In the genomic region with DNA sequence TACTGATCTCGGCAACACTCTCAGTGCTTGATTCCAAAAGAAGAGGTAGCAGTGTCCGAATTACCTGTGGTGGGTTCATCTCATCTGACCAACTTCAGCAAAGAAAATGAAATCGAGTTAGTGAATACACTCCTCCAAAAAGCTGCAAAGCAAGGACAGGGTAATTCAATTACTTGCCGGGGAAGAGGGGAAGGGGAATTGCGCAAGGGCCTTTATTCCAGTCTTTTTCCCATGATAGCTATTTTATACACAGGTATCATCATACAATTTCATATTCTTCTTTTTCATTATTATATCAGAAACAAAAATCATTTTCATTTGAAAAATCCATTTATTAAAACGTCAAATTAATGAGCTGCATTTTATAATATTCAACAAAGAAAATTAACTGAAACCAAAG, we compare ENCODE assay signal across 17 cellular contexts. TPM values are rescaled to one million over a fixed set of nuclear protein-coding genes. Genes with fewer than 3 reads are reported as not detected.
DNase-seq lines count a peak whose midpoint lies in the region; ATAC-seq, FAIRE-seq and TF ChIP-seq lines count a peak whose summit lies in the region.
"Had no signal": no experiment of that assay in that cellular context is flagged by ENCODE, and none has a peak within 500 bp of the region (broad histone marks: within the 10 kb centered on the region; RNA-seq: fewer than 3 reads in every experiment).

No MANE protein-coding gene starts in this region.

- no peak overlapping the region for H2AK5ac ChIP-seq in IMR-90 (ENCODE audit: low read depth, low read length)

- H3K9me1 ChIP-seq in IMR-90 (ENCODE audit: insufficient read depth, low read length) (peaks cover 6% of the 10 kb centered on the region), K562 (ENCODE audit: control insufficient read depth, insufficient read depth, low read length) (no peaks in the 10 kb centered on the region)

- H3K4me2 ChIP-seq in IMR-90 (ENCODE audit: low read depth, low read length) (no peak overlapping the region), K562 (ENCODE audit: insufficient read depth, low read length) (no peak overlapping the region)

- H3K9me3 ChIP-seq in IMR-90 (ENCODE audit: control insufficient read depth, insufficient read depth, low read length): no peaks in the 10 kb centered on the region
- no peaks in the 10 kb centered on the region for H3K9me3 ChIP-seq in K562 (replicated peaks; ENCODE audit: control insufficient read depth, insufficient read depth, low read depth, low read length)

- H3K4me3 Mint-ChIP-seq in activated CD8-positive, alpha-beta T cell treated with anti-CD3 and anti-CD28 coated beads for 36 hours: no peak overlapping the region
- H3K4me3 Mint-ChIP-seq: CD4-positive, alpha-beta memory T cell; H9 had no signal

- no peak overlapping the region for H4K91ac ChIP-seq in IMR-90 (ENCODE audit: insufficient read depth, low read depth, low read length)

- no peaks in the 10 kb centered on the region for H3K27me3 Mint-ChIP-seq in activated CD8-positive, alpha-beta T cell treated with anti-CD3 and anti-CD28 coated beads for 36 hours
- H3K27me3 Mint-ChIP-seq: CD4-positive, alpha-beta memory T cell had no signal

- 100% methylated on average over 1 of the region's 6 CpGs for WGBS in IMR-90 (ENCODE audit: extremely low coverage in 2 of 2, insufficient read length in 1 of 2), 2 experiments
- WGBS in K562 (ENCODE audit: insufficient coverage, low coverage, missing lambda C conversion rate): 92% methylated on average over 6 of the region's 6 CpGs

- H3K27ac Mint-ChIP-seq in activated CD8-positive, alpha-beta T cell treated with anti-CD3 and anti-CD28 coated beads for 36 hours: no peak overlapping the region
- H3K27ac Mint-ChIP-seq: H9 had no signal

- H3K36me3 ChIP-seq in IMR-90 (ENCODE audit: control insufficient read depth, insufficient read depth, low read length) (peaks cover 59% of the 10 kb centered on the region), K562 (ENCODE audit: control insufficient read depth, insufficient read depth, low read length) (peaks cover 99% of the 10 kb centered on the region)

- H3K4ac ChIP-seq in IMR-90 (ENCODE audit: low read depth, low read length): no peak overlapping the region

- no peak overlapping the region for H3K23ac ChIP-seq in IMR-90 (ENCODE audit: low read depth, low read length)

- no peak overlapping the region for H4K8ac ChIP-seq in IMR-90 (ENCODE audit: low read depth in 2 of 2, low read length in 2 of 2)

- no peak for FAIRE-seq in K562 (lab: Jason Lieb, UNC)
- FAIRE-seq: GM12892 had no signal

- H3K27me3 ChIP-seq in IMR-90 (ENCODE audit: control insufficient read depth, insufficient read depth, low read length) (no peaks in the 10 kb centered on the region), K562 (ENCODE audit: control insufficient read depth in 2 of 2, insufficient read depth in 2 of 2, low read length in 2 of 2) (no peaks in the 10 kb centered on the region)

- no peak overlapping the region for H3K14ac ChIP-seq in IMR-90 (replicated peaks; ENCODE audit: low read depth, low read length)

- no TSS peak for BruUV-seq in IMR-90 (replicated peaks; lab: Mats Ljungman, UMichigan)
- no TSS peak for BruUV-seq in K562 (replicated peaks; lab: Mats Ljungman, UMichigan)

- H3K4me1 ChIP-seq in IMR-90 (ENCODE audit: control insufficient read depth, insufficient read depth, low read length) (peaks cover 8% of the 10 kb centered on the region), K562 (replicated peaks in 1 of 2; ENCODE audit: control insufficient read depth in 2 of 2, insufficient read depth in 2 of 2, low read length in 2 of 2) (peaks cover 0 to 5% of the 10 kb centered on the region in 2 experiments; a peak in 2 of 5 replicates)

- in situ Hi-C loops in IMR-90 (cut with MboI; ENCODE audit: low sequenced_read_pairs): no loop called here
- in situ Hi-C loops in K562 (cut with MboI): no loop called here

- intact Hi-C loops in IMR-90 (cut with micrococcal nuclease) (no loop called here), K562 (cut with micrococcal nuclease) (no loop called here)
- intact Hi-C loops in activated CD8-positive, alpha-beta T cell treated with anti-CD3 and anti-CD28 coated beads for 36 hours (cut with micrococcal nuclease): no loop called here

- H3K27ac ChIP-seq in IMR-90 (ENCODE audit: insufficient read depth, low read length) (no peak overlapping the region), K562 (ENCODE audit: extremely low read depth, low read depth, low read length) (no peak overlapping the region)
- H3K27ac ChIP-seq: GM23248 had no signal

- no peak overlapping the region for H3K56ac ChIP-seq in IMR-90 (ENCODE audit: extremely low read depth, insufficient read depth, low read length)

- H3K4me1 Mint-ChIP-seq in activated CD8-positive, alpha-beta T cell treated with anti-CD3 and anti-CD28 coated beads for 36 hours (ENCODE audit: low read depth): peaks cover 23% of the 10 kb centered on the region
- H3K4me1 Mint-ChIP-seq: CD4-positive, alpha-beta memory T cell; H9 had no signal

- CTCF ChIA-PET in IMR-90 (lab: Yijun Ruan, JAX): interaction anchor here (0.6 kb wide), 1 partner anchor 14 kb away, joined by 4 read pairs; no protein-coding TSS in a partner anchor
- CTCF ChIA-PET in K562 (lab: Yijun Ruan, JAX; ENCODE audit: low intra/inter-chr PET ratio): no interaction called here
- CTCF ChIA-PET in activated CD8-positive, alpha-beta T cell treated with anti-CD3 and anti-CD28 coated beads for 36 hours (lab: Charles Lee): interaction anchor here (0.9 to 2.8 kb wide), 2 partner anchors 74 to 283 kb away, joined by 3 to 8 read pairs; no protein-coding TSS in a partner anchor

- dilution Hi-C loops in IMR-90 (cut with HindIII; ENCODE audit: low sequenced_read_pairs, unreplicated experiment): no loop called here

- H2AK9ac ChIP-seq in IMR-90 (replicated peaks; ENCODE audit: low read depth, low read length, poor library complexity): no peak overlapping the region

- TF ChIP-seq RAD21 in IMR-90 (IDR thresholded peaks at IDR 0.05; ENCODE audit: low read length) (no peak), Ishikawa (IDR thresholded peaks at IDR 0.05; ENCODE audit: low read depth) (no peak), K562 (CRISPR knock-in tag; conservative IDR thresholded peaks at IDR 0.05 in 1 of 2, IDR thresholded peaks at IDR 0.05 in 1 of 2) (no peak)

- peaks cover 76% of the 10 kb centered on the region for H3K36me3 Mint-ChIP-seq in activated CD8-positive, alpha-beta T cell treated with anti-CD3 and anti-CD28 coated beads for 36 hours (ENCODE audit: low read depth)

- H2BK5ac ChIP-seq in IMR-90 (ENCODE audit: low read depth, low read length, poor library complexity, severe bottlenecking): no peak overlapping the region

- TF ChIP-seq CTCF in IMR-90 (conservative IDR thresholded peaks at IDR 0.05; ENCODE audit: low read depth, low read length): no peak
- TF ChIP-seq CTCF in K562 (IDR thresholded peaks at IDR 0.05 in 2 of 3, conservative IDR thresholded peaks at IDR 0.05 in 1 of 3; ENCODE audit: insufficient read depth in 2 of 3, low read depth in 1 of 3, low read length in 3 of 3): no peak
- no peak for TF ChIP-seq CTCF in activated CD8-positive, alpha-beta T cell treated with anti-CD3 and anti-CD28 coated beads for 36 hours (IDR thresholded peaks at IDR 0.05)

- DNase-seq in IMR-90: no peak
- DNase-seq in K562 (ENCODE audit: extremely low read depth in 1 of 4, low spot score in 3 of 4): no peak
- DNase-seq in mesenteric fat pad (ENCODE audit: low spot score): no peak
- no peak for DNase-seq in activated CD8-positive, alpha-beta T cell treated with anti-CD3 and anti-CD28 coated beads for 36 hours
- DNase-seq in stimulated activated CD4-positive, alpha-beta T cell treated with anti-CD3 and anti-CD28 coated beads, Interleukin-4, amount 100 ng/mL, for 24 hours: no peak
- DNase-seq: C1 segment of cervical spinal cord; Calu3; CD4-positive, alpha-beta memory T cell; COR-L47; DMS53; DMS79 treated with DMSO at 0.1 percent for 48 hours; GF-D8; GM23248; H9 had no signal

- TF ChIP-seq POLR2A in IMR-90 (IDR thresholded peaks at IDR 0.05; ENCODE audit: low read depth, low read length) (no peak), K562 (conservative IDR thresholded peaks at IDR 0.05) (no peak)

- H4K5ac ChIP-seq in IMR-90 (ENCODE audit: low read depth, low read length): no peak overlapping the region

- H4K20me1 ChIP-seq in IMR-90 (ENCODE audit: insufficient read depth, low read length) (peaks cover 35% of the 10 kb centered on the region), K562 (replicated peaks; ENCODE audit: control insufficient read depth, insufficient read depth, low read length) (no peaks in the 10 kb centered on the region)

- H2BK15ac ChIP-seq in IMR-90 (ENCODE audit: low read depth, low read length): no peak overlapping the region

- no peak overlapping the region for H2BK20ac ChIP-seq in IMR-90 (ENCODE audit: low read depth, low read length)

- H2AFZ ChIP-seq in IMR-90 (replicated peaks; ENCODE audit: low read length, poor library complexity) (no peak overlapping the region), K562 (ENCODE audit: low read depth, low read length) (no peak overlapping the region)
- H2AFZ ChIP-seq: GM23248 had no signal

- H3K18ac ChIP-seq in IMR-90 (ENCODE audit: low read depth, low read length): no peak overlapping the region

- POLR2A ChIA-PET in IMR-90 (lab: Charles Lee; ENCODE audit: unreplicated experiment): no interaction called here
- POLR2A ChIA-PET in K562 (lab: Yijun Ruan, JAX): interaction anchor here (0.6 to 2.7 kb wide), 6 partner anchors 9 to 83 kb away, joined by 3 to 11 read pairs (median 4); no protein-coding TSS in a partner anchor
- POLR2A ChIA-PET in activated CD8-positive, alpha-beta T cell treated with anti-CD3 and anti-CD28 coated beads for 36 hours (lab: Charles Lee): interaction anchor here (0.6 kb wide), 1 partner anchor 31 kb away, joined by 3 read pairs; no protein-coding TSS in a partner anchor

- H3K4me3 ChIP-seq in IMR-90 (ENCODE audit: insufficient read depth, low read depth, low read length) (no peak overlapping the region), K562 (no peak overlapping the region)
- H3K4me3 ChIP-seq: GM23248 had no signal

- H3K9me3 Mint-ChIP-seq in activated CD8-positive, alpha-beta T cell treated with anti-CD3 and anti-CD28 coated beads for 36 hours: no peaks in the 10 kb centered on the region
- H3K9me3 Mint-ChIP-seq: CD4-positive, alpha-beta memory T cell; H9 had no signal

- peaks cover 25 to 42% of the 10 kb centered on the region in 2 experiments for H3K79me1 ChIP-seq in IMR-90 (ENCODE audit: low read depth in 1 of 2, low read length in 2 of 2)

- H3K9ac ChIP-seq in IMR-90 (ENCODE audit: low read depth, low read length) (no peak overlapping the region), K562 (ENCODE audit: insufficient read depth in 1 of 2, low read depth in 2 of 2, low read length in 2 of 2) (no peak overlapping the region)
- H3K9ac ChIP-seq: GM23248 had no signal

- H2BK120ac ChIP-seq in IMR-90 (ENCODE audit: low read depth, low read length): no peak overlapping the region

- no peak for ATAC-seq in IMR-90 (ENCODE audit: low read depth)
- ATAC-seq in K562: no peak
- no peak for ATAC-seq in activated CD8-positive, alpha-beta T cell treated with anti-CD3 and anti-CD28 coated beads for 36 hours
- ATAC-seq: HCT116 had no signal

- TF ChIP-seq EP300 in Ishikawa (IDR thresholded peaks at IDR 0.05; ENCODE audit: borderline replicate concordance): no peak
- no peak for TF ChIP-seq EP300 in K562 (IDR thresholded peaks at IDR 0.05; ENCODE audit: low read length)

- no peaks in the 10 kb centered on the region for H3K79me2 ChIP-seq in K562 (ENCODE audit: control insufficient read depth, insufficient read depth, low read length)

RNA-seq across cellular contexts. Expression of a gene that starts 42.9 kb away (rescaled TPM):
- 77.8 and 87.8 TPM in 2 replicates for total RNA-seq in IMR-90 (2012; rRNA removed)
- polyA plus RNA-seq in IMR-90 (2012; rRNA removed): 102 and 121 TPM in 2 replicates
- polyA plus RNA-seq in IMR-90 (2012; cell fraction: cytosol; rRNA removed): 49.4 and 55.4 TPM in 2 replicates
- 472 and 498 TPM in 2 replicates for polyA plus RNA-seq in IMR-90 (2012; cell fraction: nucleus; rRNA removed; ENCODE audit: low replicate concordance)
- 1,237 and 1,275 TPM in 2 replicates for total RNA-seq in K562 (2011; cell fraction: chromatin; rRNA removed; ENCODE audit: low replicate concordance)
- 563 and 657 TPM in 2 replicates for total RNA-seq in K562 (2011; cell fraction: nucleolus; rRNA removed)
- total RNA-seq in K562 (2011; cell fraction: nucleoplasm; rRNA removed): 675 TPM in 2 replicates
- total RNA-seq in K562 (2014; rRNA removed): 140 and 153 TPM in 2 replicates
- total RNA-seq in K562 (2014; rRNA removed; fragmentation: Illumina TruSeq; extraction: Trizol): 88.5 and 99.0 TPM in 2 replicates
- total RNA-seq in K562 (2015; rRNA removed; fragmentation: Illumina TruSeq; extraction: Trizol): 91.3 and 98.2 TPM in 2 replicates
- 218 and 237 TPM in 2 replicates for total RNA-seq in K562 (2021)
- 55.4 and 85.4 TPM in 2 replicates for polyA plus RNA-seq in K562 (2011; rRNA removed)
- 96.0 and 109 TPM in 2 replicates for polyA plus RNA-seq in K562 (2011; cell fraction: cytosol; rRNA removed)
- 581 and 738 TPM in 2 replicates for polyA plus RNA-seq in K562 (2011; cell fraction: nucleus; rRNA removed)
- polyA plus RNA-seq in K562 (2012): 175 and 269 TPM in 2 replicates
- polyA plus RNA-seq in K562 (2014; fragmentation: Illumina TruSeq; extraction: Trizol): 274 and 277 TPM in 2 replicates
- 100 to 1,000 TPM; 110 to 123 TPM for polyA plus RNA-seq in K562 (2014; fragmentation: Nextera tagmentation; extraction: Ambion mirVana)
- polyA plus RNA-seq in K562 (2014; rRNA removed): 174 and 182 TPM in 2 replicates
- 161 and 196 TPM in 2 replicates for polyA minus RNA-seq in K562 (2011; rRNA and poly(A)+ RNA removed)
- polyA minus RNA-seq in K562 (2011; cell fraction: cytosol; rRNA and poly(A)+ RNA removed): 224 and 238 TPM in 2 replicates
- 307 and 505 TPM in 2 replicates for polyA minus RNA-seq in K562 (2011; cell fraction: nucleus; rRNA and poly(A)+ RNA removed)
- 156 TPM for total RNA-seq in mesenteric fat pad
- 100 to 1,000 TPM; 133 TPM for total RNA-seq in activated CD8-positive, alpha-beta T cell treated with anti-CD3 and anti-CD28 coated beads for 36 hours
